Comparison of ENCODE assay signal across 8 cellular contexts in genomic region chr17:2592974-2593845, GRCh38. TPM values are rescaled to one million over a fixed set of nuclear protein-coding genes. Genes with fewer than 3 reads are reported as not detected.
DNase-seq lines count a peak whose midpoint lies in the region; ATAC-seq lines count a peak whose summit lies in the region.

PAFAH1B1 (plus strand) TSS chr17:2593654; CDS start chr17:2638289, 44,635 bp downstream.

- peaks cover 23 to 31% of the 10 kb centered on the region in 2 donors for H3K4me1 ChIP-seq in naive thymus-derived CD4-positive, alpha-beta T cell (ENCODE audit: control insufficient read depth in 2 of 2, insufficient read depth in 2 of 2, low read length in 2 of 2)

- H3K4me3 Mint-ChIP-seq in activated T-helper 1 cell treated with anti-CD3 and anti-CD28 coated beads, Interleukin-12 subunit alpha, Interleukin-12 subunit beta, Interleukin-2, Interleukin-4 antibody, amounts not matched to agents 30 ng/mL and 10 ng/mL and 1 ng/mL, durations not matched to agents 14 hours and 24 hours and 36 hours = peak within 1 kb of the TSS; percentile 96
- peak within 1 kb of the TSS; percentile 87 to 97 (median 92) for H3K4me3 Mint-ChIP-seq in naive thymus-derived CD4-positive, alpha-beta T cell
- peak within 1 kb of the TSS; percentile 86 to 89 for H3K4me3 Mint-ChIP-seq in stimulated activated naive B cell treated with anti-CD40 and anti-IgM and Interleukin-4, amounts not matched to agents 10 μg/mL and 1 μg/mL and 100 μg/mL, for 72 hours

- peak within 1 kb of the TSS; percentile 94 for H3K27ac Mint-ChIP-seq in activated T-helper 1 cell treated with anti-CD3 and anti-CD28 coated beads, Interleukin-12 subunit alpha, Interleukin-12 subunit beta, Interleukin-2, Interleukin-4 antibody, amounts not matched to agents 30 ng/mL and 10 ng/mL and 1 ng/mL, durations not matched to agents 14 hours and 24 hours and 36 hours
- peak within 1 kb of the TSS; percentile 85 to 96 (median 92) for H3K27ac Mint-ChIP-seq in naive thymus-derived CD4-positive, alpha-beta T cell
- peak within 1 kb of the TSS; percentile 96 for H3K27ac Mint-ChIP-seq in stimulated activated naive B cell treated with anti-CD40 and anti-IgM and Interleukin-4, amounts not matched to agents 10 μg/mL and 1 μg/mL and 100 μg/mL, for 72 hours

- peaks cover 29% of the 10 kb centered on the region for H3K4me1 Mint-ChIP-seq in activated T-helper 1 cell treated with anti-CD3 and anti-CD28 coated beads, Interleukin-12 subunit alpha, Interleukin-12 subunit beta, Interleukin-2, Interleukin-4 antibody, amounts not matched to agents 30 ng/mL and 10 ng/mL and 1 ng/mL, durations not matched to agents 14 hours and 24 hours and 36 hours (ENCODE audit: low read depth)
- H3K4me1 Mint-ChIP-seq in naive thymus-derived CD4-positive, alpha-beta T cell = peaks cover 20 to 38% (median 28%) of the 10 kb centered on the region in 7 donors
- H3K4me1 Mint-ChIP-seq in stimulated activated naive B cell treated with anti-CD40 and anti-IgM and Interleukin-4, amounts not matched to agents 10 μg/mL and 1 μg/mL and 100 μg/mL, for 72 hours = peaks cover 16 to 25% of the 10 kb centered on the region in 2 donors

- POLR2A ChIA-PET in naive thymus-derived CD4-positive, alpha-beta T cell (lab: Charles Lee) = interaction anchor here (0.5 to 1.7 kb wide), 8 partner anchors 12 to 446 kb away, joined by 3 to 10 read pairs (median 4); partner anchors contain the start of gene METTL16

- no peaks in the 10 kb centered on the region for H3K9me3 Mint-ChIP-seq in activated T-helper 1 cell treated with anti-CD3 and anti-CD28 coated beads, Interleukin-12 subunit alpha, Interleukin-12 subunit beta, Interleukin-2, Interleukin-4 antibody, amounts not matched to agents 30 ng/mL and 10 ng/mL and 1 ng/mL, durations not matched to agents 14 hours and 24 hours and 36 hours
- no peaks in the 10 kb centered on the region for H3K9me3 Mint-ChIP-seq in naive thymus-derived CD4-positive, alpha-beta T cell
- no peaks in the 10 kb centered on the region for H3K9me3 Mint-ChIP-seq in stimulated activated naive B cell treated with anti-CD40 and anti-IgM and Interleukin-4, amounts not matched to agents 10 μg/mL and 1 μg/mL and 100 μg/mL, for 72 hours

- DNase-seq in DMS53 (lab: John Stamatoyannopoulos, UW) (peak; percentile 91), RPMI7951 (ENCODE audit: low read depth) (peak; percentile 86), fibroblast of gingiva (ENCODE audit: low read depth) (peak; percentile 87)
- peak; percentile 58 for DNase-seq in Jurkat, Clone E6-1 (ENCODE audit: low read depth, low spot score)
- DNase-seq in activated T-helper 1 cell treated with anti-CD3 and anti-CD28 coated beads, Interleukin-12 subunit alpha, Interleukin-12 subunit beta, Interleukin-2, Interleukin-4 antibody, amounts not matched to agents 30 ng/mL and 10 ng/mL and 1 ng/mL, durations not matched to agents 14 hours and 24 hours and 36 hours (ENCODE audit: low spot score) = peak; percentile 94
- DNase-seq in naive thymus-derived CD4-positive, alpha-beta T cell = peak; percentile 94 to 99 (median 97)
- peak; percentile 94 for DNase-seq in stimulated activated naive B cell treated with anti-CD40 and anti-IgM and Interleukin-4, amounts not matched to agents 10 μg/mL and 1 μg/mL and 100 μg/mL, for 72 hours

- intact Hi-C loops in activated T-helper 1 cell treated with anti-CD3 and anti-CD28 coated beads, Interleukin-12 subunit alpha, Interleukin-12 subunit beta, Interleukin-2, Interleukin-4 antibody, amounts not matched to agents 30 ng/mL and 10 ng/mL and 1 ng/mL, durations not matched to agents 14 hours and 24 hours and 36 hours (cut with micrococcal nuclease) = loop anchor here (1.0 to 5.0 kb wide), 5 partner anchors 82 to 256 kb away; partner anchors contain the start of genes CLUH, METTL16, SGSM2 and TSR1
- intact Hi-C loops in naive thymus-derived CD4-positive, alpha-beta T cell (cut with micrococcal nuclease) = loop anchor here (1.0 to 10.0 kb wide), 9 partner anchors 34 to 1369 kb away; partner anchors contain the start of genes CLUH (in 2 of the 2), METTL16 (in 2 of the 2), ATP2A3 (in 1 of the 2) and CTNS (in 1 of the 2)

- peak; percentile 59 for ATAC-seq in GM21619 (IDR thresholded peaks at IDR 0.05; ENCODE audit: unreplicated experiment)
- peak; percentile 90 for ATAC-seq in naive thymus-derived CD4-positive, alpha-beta T cell
- peak; percentile 87 to 90 for ATAC-seq in stimulated activated naive B cell treated with anti-CD40 and anti-IgM and Interleukin-4, amounts not matched to agents 10 μg/mL and 1 μg/mL and 100 μg/mL, for 72 hours (replicated peaks)

- peak within 1 kb of the TSS; percentile 89 for H3K4me3 ChIP-seq in Jurkat, Clone E6-1 (ENCODE audit: low read length)
- H3K4me3 ChIP-seq in naive thymus-derived CD4-positive, alpha-beta T cell (ENCODE audit: low read length) = peak within 1 kb of the TSS; percentile 69

- H3K36me3 ChIP-seq in naive thymus-derived CD4-positive, alpha-beta T cell (ENCODE audit: control insufficient read depth in 2 of 3, insufficient read depth in 3 of 3, low read length in 3 of 3) = peaks cover 0 to 11% (median 0%) of the 10 kb centered on the region in 3 experiments

- peak within 1 kb of the TSS; percentile 90 for H3K27ac ChIP-seq in naive thymus-derived CD4-positive, alpha-beta T cell (ENCODE audit: low read depth, low read length)

- H3K9me3 ChIP-seq in naive thymus-derived CD4-positive, alpha-beta T cell (ENCODE audit: control insufficient read depth in 2 of 3, low read length in 3 of 3) = no peaks in the 10 kb centered on the region

- peaks cover 9% of the 10 kb centered on the region for H3K36me3 Mint-ChIP-seq in activated T-helper 1 cell treated with anti-CD3 and anti-CD28 coated beads, Interleukin-12 subunit alpha, Interleukin-12 subunit beta, Interleukin-2, Interleukin-4 antibody, amounts not matched to agents 30 ng/mL and 10 ng/mL and 1 ng/mL, durations not matched to agents 14 hours and 24 hours and 36 hours (ENCODE audit: low read depth)
- peaks cover 0 to 5% (median 0%) of the 10 kb centered on the region in 5 donors for H3K36me3 Mint-ChIP-seq in naive thymus-derived CD4-positive, alpha-beta T cell
- H3K36me3 Mint-ChIP-seq in stimulated activated naive B cell treated with anti-CD40 and anti-IgM and Interleukin-4, amounts not matched to agents 10 μg/mL and 1 μg/mL and 100 μg/mL, for 72 hours = peaks cover 7 to 12% of the 10 kb centered on the region in 2 donors

- peaks cover 3% of the 10 kb centered on the region for H3K27me3 Mint-ChIP-seq in activated T-helper 1 cell treated with anti-CD3 and anti-CD28 coated beads, Interleukin-12 subunit alpha, Interleukin-12 subunit beta, Interleukin-2, Interleukin-4 antibody, amounts not matched to agents 30 ng/mL and 10 ng/mL and 1 ng/mL, durations not matched to agents 14 hours and 24 hours and 36 hours (ENCODE audit: insufficient read depth)
- peaks cover 0 to 6% (median 0%) of the 10 kb centered on the region in 5 donors for H3K27me3 Mint-ChIP-seq in naive thymus-derived CD4-positive, alpha-beta T cell
- no peaks in the 10 kb centered on the region for H3K27me3 Mint-ChIP-seq in stimulated activated naive B cell treated with anti-CD40 and anti-IgM and Interleukin-4, amounts not matched to agents 10 μg/mL and 1 μg/mL and 100 μg/mL, for 72 hours

- H3K27me3 ChIP-seq in naive thymus-derived CD4-positive, alpha-beta T cell (ENCODE audit: control insufficient read depth in 2 of 2, insufficient read depth in 2 of 2, low read length in 2 of 2) = no peaks in the 10 kb centered on the region

- CTCF ChIA-PET in naive thymus-derived CD4-positive, alpha-beta T cell (lab: Charles Lee) = interaction anchor here (0.7 to 1.2 kb wide), 4 partner anchors 45 to 297 kb away, joined by 3 to 7 read pairs (median 4); no protein-coding TSS in a partner anchor

RNA-seq across cellular contexts. Expression of gene PAFAH1B1, which starts in this region (rescaled TPM):
- polyA plus RNA-seq in Jurkat, Clone E6-1 (2012; ENCODE audit: insufficient read depth, insufficient read length) = 117 TPM
- 93.9 and 106 TPM in 2 replicates for total RNA-seq in RPMI7951 (2014; rRNA removed; shearing (Covaris generic))
- 167 TPM in 2 replicates for total RNA-seq in activated T-helper 1 cell treated with anti-CD3 and anti-CD28 coated beads, Interleukin-12 subunit alpha, Interleukin-12 subunit beta, Interleukin-2, Interleukin-4 antibody, amounts not matched to agents 30 ng/mL and 10 ng/mL and 1 ng/mL, durations not matched to agents 14 hours and 24 hours and 36 hours
- total RNA-seq in naive thymus-derived CD4-positive, alpha-beta T cell = 100 to 1,000 TPM; 112 to 156 (median 140) TPM
- 10 to 100 TPM; 15.8 to 16.8 TPM for polyA plus RNA-seq in naive thymus-derived CD4-positive, alpha-beta T cell

Comparison
In these comparisons a context has a peak if more than half of its experiments do, and no peak if none do; other contexts are left out.
1. Peak in every context shown above with its lines: DNase-seq, ATAC-seq, H3K4me3 ChIP-seq and H3K27ac ChIP-seq.